ENCODE assay signal across 8 cellular contexts in the genomic region with DNA sequence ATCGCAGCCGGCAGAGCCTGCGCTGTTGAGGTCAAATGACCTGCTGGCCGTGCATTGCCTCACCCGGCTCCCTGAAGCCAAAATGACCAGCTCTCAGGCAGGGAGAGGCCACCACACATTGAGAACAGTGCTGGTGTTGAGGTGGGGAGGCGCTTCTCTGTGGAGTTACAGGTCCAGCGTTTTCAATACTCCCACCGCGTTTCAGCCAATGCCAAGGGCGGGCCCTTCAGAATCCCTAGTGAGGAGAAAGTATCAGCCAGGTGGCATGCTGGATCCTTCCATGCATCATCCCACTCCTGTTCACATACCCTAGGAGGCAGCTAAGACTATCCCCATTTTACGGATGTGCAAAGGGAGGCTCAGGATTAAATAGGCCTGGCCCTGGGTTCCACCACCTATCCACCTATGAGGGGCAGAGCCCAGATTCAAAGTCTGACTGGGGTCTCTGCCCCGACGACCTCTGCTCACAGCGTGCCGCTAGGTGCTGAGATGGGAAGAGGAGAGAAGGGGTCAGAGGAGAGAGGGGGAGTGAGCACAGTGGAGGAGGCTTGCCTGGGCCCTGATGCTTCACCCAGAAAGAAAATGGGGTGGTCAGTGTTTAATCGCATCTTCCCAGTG.
DNase-seq lines count a peak whose midpoint lies in the region; ATAC-seq and TF ChIP-seq lines count a peak whose summit lies in the region.

No MANE protein-coding gene starts in this region.

- H3K36me3 Mint-ChIP-seq in activated naive CD4-positive, alpha-beta T cell treated with anti-CD3 and anti-CD28 coated beads, Interleukin-2, amount 50 U/mL, for 72 hours = no peaks in the 10 kb centered on the region

- H3K4ac ChIP-seq in mesenchymal stem cell (ENCODE audit: low read depth in 1 of 2, low read length in 2 of 2) = peak overlapping the region; percentile 21 to 66

- peaks cover 24% of the 10 kb centered on the region for H3K4me1 ChIP-seq in mesenchymal stem cell (ENCODE audit: control insufficient read depth, insufficient read depth, low read depth, low read length)
- peaks cover 40% of the 10 kb centered on the region for H3K4me1 ChIP-seq in upper lobe of right lung
- H3K4me1 ChIP-seq in A673 (ENCODE audit: insufficient read depth, low read length, poor library complexity, severe bottlenecking) = no peaks in the 10 kb centered on the region

- H3K23ac ChIP-seq in mesenchymal stem cell (ENCODE audit: low read length in 2 of 2) = no peak overlapping the region

- TF ChIP-seq CTCF in upper lobe of right lung (IDR thresholded peaks at IDR 0.05) = no peak
- no peak for TF ChIP-seq CTCF in A673 (conservative IDR thresholded peaks at IDR 0.05; ENCODE audit: low read depth, low read length)

- no TSS peak for BruUV-seq in A673 (replicated peaks; lab: Mats Ljungman, UMichigan)

- peak overlapping the region; percentile 74 to 85 for H3K18ac ChIP-seq in mesenchymal stem cell (ENCODE audit: low read depth in 1 of 2, low read length in 2 of 2)

- ATAC-seq in Right ventricle myocardium inferior (no peak), Right ventricle myocardium superior (ENCODE audit: poor library complexity) (no peak), upper lobe of right lung (peak; percentile 1), HG03571 (IDR thresholded peaks at IDR 0.05; ENCODE audit: unreplicated experiment) (no peak)
- ATAC-seq in activated naive CD4-positive, alpha-beta T cell treated with anti-CD3 and anti-CD28 coated beads, Interleukin-2, amount 50 U/mL, for 72 hours = no peak

- DNase-seq in Right ventricle myocardium inferior (ENCODE audit: missing footprints) = peak; percentile 39
- DNase-seq in Right ventricle myocardium superior = no peak
- peak in 1 of 2 donors; percentile 39 for DNase-seq in activated naive CD4-positive, alpha-beta T cell treated with anti-CD3 and anti-CD28 coated beads, Interleukin-2, amount 50 U/mL, for 72 hours (ENCODE audit: low spot score in 2 of 2)
- DNase-seq in mesenchymal stem cell = no peak
- no peak for DNase-seq in upper lobe of right lung
- DNase-seq in AG08396 (ENCODE audit: low spot score) = no peak
- DNase-seq in A673 (ENCODE audit: low spot score) = no peak

- H3K9me3 Mint-ChIP-seq in activated naive CD4-positive, alpha-beta T cell treated with anti-CD3 and anti-CD28 coated beads, Interleukin-2, amount 50 U/mL, for 72 hours = no peaks in the 10 kb centered on the region

- H2AK5ac ChIP-seq in mesenchymal stem cell (ENCODE audit: low read length, severe bottlenecking) = peak overlapping the region; percentile 17

- H4K8ac ChIP-seq in mesenchymal stem cell (ENCODE audit: low read length) = peak overlapping the region; percentile 88

- intact Hi-C loops in Right ventricle myocardium inferior (cut with DNase I) (no loop called here), Right ventricle myocardium superior (cut with DNase I) (loop anchor here (10.0 kb wide), 1 partner anchor 71 kb away; no protein-coding TSS in a partner anchor), upper lobe of right lung (cut with DNase I) (no loop called here), A673 (cut with micrococcal nuclease; ENCODE audit: unreplicated experiment) (no loop called here)

- H3K27ac Mint-ChIP-seq in activated naive CD4-positive, alpha-beta T cell treated with anti-CD3 and anti-CD28 coated beads, Interleukin-2, amount 50 U/mL, for 72 hours = peak overlapping the region; percentile 99

- no peak overlapping the region for H2AFZ ChIP-seq in mesenchymal stem cell (ENCODE audit: low read depth, low read length)

- no peaks in the 10 kb centered on the region for H3K79me1 ChIP-seq in mesenchymal stem cell (replicated peaks; ENCODE audit: low read length, poor library complexity, severe bottlenecking)

- 90% methylated on average over 16 of the region's 16 CpGs for WGBS in mesenchymal stem cell

- H2BK5ac ChIP-seq in mesenchymal stem cell (ENCODE audit: low read depth, low read length, poor library complexity, severe bottlenecking) = no peak overlapping the region

- H3K27ac ChIP-seq in mesenchymal stem cell (ENCODE audit: low read length, poor library complexity, severe bottlenecking) (peak overlapping the region; percentile 1), upper lobe of right lung (peak overlapping the region; percentile 81), A673 (ENCODE audit: low read depth, low read length, poor library complexity, severe bottlenecking) (no peak overlapping the region)

- H3K9ac ChIP-seq in mesenchymal stem cell (ENCODE audit: low read length) = peak overlapping the region; percentile 61

- H3K36me3 ChIP-seq in mesenchymal stem cell (ENCODE audit: control insufficient read depth in 1 of 2, insufficient read depth in 2 of 2, low read depth in 1 of 2, low read length in 2 of 2) (no peaks in the 10 kb centered on the region), upper lobe of right lung (no peaks in the 10 kb centered on the region), A673 (ENCODE audit: insufficient read depth, low read length, poor library complexity, severe bottlenecking) (no peaks in the 10 kb centered on the region)

- H2BK120ac ChIP-seq in mesenchymal stem cell (ENCODE audit: low read depth, low read length) = peak overlapping the region; percentile 1

- H3K14ac ChIP-seq in mesenchymal stem cell (ENCODE audit: low read length in 2 of 2) = peak overlapping the region in 1 of 2 experiments; percentile 9

- no peak overlapping the region for H3K4me2 ChIP-seq in mesenchymal stem cell (ENCODE audit: low read length, poor library complexity, severe bottlenecking)

- H3K4me3 ChIP-seq in mesenchymal stem cell (ENCODE audit: insufficient read depth in 1 of 2, low read depth in 1 of 2, low read length in 2 of 2) = peak overlapping the region in 1 of 2 experiments; percentile 53
- H3K4me3 ChIP-seq in upper lobe of right lung = no peak overlapping the region
- no peak overlapping the region for H3K4me3 ChIP-seq in A673 (ENCODE audit: low read depth, low read length, poor library complexity, severe bottlenecking)

- peak overlapping the region; percentile 90 for H2BK15ac ChIP-seq in mesenchymal stem cell (ENCODE audit: low read depth, poor library complexity, severe bottlenecking)

- CTCF ChIA-PET in A673 (lab: Charles Lee) = no interaction called here

- peak overlapping the region; percentile 94 for H4K91ac ChIP-seq in mesenchymal stem cell (ENCODE audit: low read length)

- H2BK12ac ChIP-seq in mesenchymal stem cell (ENCODE audit: low read length in 2 of 2) = peak overlapping the region; percentile 88 to 92

- H3K27me3 ChIP-seq in mesenchymal stem cell (ENCODE audit: control insufficient read depth in 1 of 2, insufficient read depth in 1 of 2, low read length in 2 of 2) (peaks cover 0 to 16% of the 10 kb centered on the region in 2 experiments), upper lobe of right lung (no peaks in the 10 kb centered on the region), A673 (replicated peaks; ENCODE audit: insufficient read depth, low read depth, low read length, poor library complexity) (no peaks in the 10 kb centered on the region)

- H3K9me3 ChIP-seq in mesenchymal stem cell (ENCODE audit: control insufficient read depth, low read length) (no peaks in the 10 kb centered on the region), upper lobe of right lung (no peaks in the 10 kb centered on the region), A673 (ENCODE audit: low read depth, low read length, poor library complexity, severe bottlenecking) (no peaks in the 10 kb centered on the region)

- POLR2A ChIA-PET in A673 (lab: Charles Lee; ENCODE audit: low non-redundant PET) = no interaction called here
